ENCODE assay signal across 10 cellular contexts in genomic region chr11:68266121-68266891, GRCh38. TPM values are rescaled to one million over a fixed set of nuclear protein-coding genes. Genes with fewer than 3 reads are reported as not detected.
A peak's percentile ranks its signal among the peaks of the same experiment; 100 is the strongest.
DNase-seq lines count a peak whose midpoint lies in the region; ATAC-seq lines count a peak whose summit lies in the region.
"Had no signal": no experiment of that assay in that cellular context is flagged by ENCODE, and none has a peak within 500 bp of the region (broad histone marks: within the 10 kb centered on the region; RNA-seq: fewer than 3 reads in every experiment).

No MANE protein-coding gene starts in this region.

- no peaks in the 10 kb centered on the region for H3K27me3 Mint-ChIP-seq in T-cell

- H3K9me3 Mint-ChIP-seq in T-cell = no peaks in the 10 kb centered on the region

- H3K4me3 ChIP-seq in BLaER1 treated with 17β-estradiol and CSF1 and Interleukin-3, amounts not matched to agents 10 nM and 100 nM = peak overlapping the region; percentile 3 to 51 (median 40); a peak in 17 of 20 replicates
- H3K4me3 ChIP-seq: gastrocnemius medialis had no signal

- peaks cover 21 to 35% (median 35%) of the 10 kb centered on the region in 3 donors for H3K4me1 Mint-ChIP-seq in T-cell

- peaks cover 55 to 64% (median 60%) of the 10 kb centered on the region in 10 experiments for H3K4me1 ChIP-seq in BLaER1 treated with 17β-estradiol and CSF1 and Interleukin-3, amounts not matched to agents 10 nM and 100 nM

- ATAC-seq in GM19328 (IDR thresholded peaks at IDR 0.05; ENCODE audit: unreplicated experiment) = peak; percentile 63
- peak; percentile 57 for ATAC-seq in HG03135 (IDR thresholded peaks at IDR 0.05; ENCODE audit: unreplicated experiment)
- no peak for ATAC-seq in T-cell (replicated peaks in 1 of 4)
- ATAC-seq: gastrocnemius medialis had no signal

- peaks cover 0 to 17% (median 0%) of the 10 kb centered on the region in 11 experiments; a peak in 3 of 22 replicates for H4K20me1 ChIP-seq in BLaER1 treated with 17β-estradiol and CSF1 and Interleukin-3, amounts not matched to agents 10 nM and 100 nM

- H3K4me2 ChIP-seq in BLaER1 treated with 17β-estradiol and CSF1 and Interleukin-3, amounts not matched to agents 10 nM and 100 nM = peak overlapping the region; percentile 79 to 93 (median 89)

- POLR2A ChIA-PET in T-cell (lab: Charles Lee) = no interaction called here

- no peaks in the 10 kb centered on the region for H3K27me3 ChIP-seq in BLaER1 treated with 17β-estradiol and CSF1 and Interleukin-3, amounts not matched to agents 10 nM and 100 nM
- H3K27me3 ChIP-seq: gastrocnemius medialis had no signal

- H3K36me3 ChIP-seq in BLaER1 treated with 17β-estradiol and CSF1 and Interleukin-3, amounts not matched to agents 10 nM and 100 nM = peaks cover 49 to 69% (median 58%) of the 10 kb centered on the region in 11 experiments

- H3K27ac ChIP-seq in BLaER1 treated with 17β-estradiol and CSF1 and Interleukin-3, amounts not matched to agents 10 nM and 100 nM = peak overlapping the region; percentile 67 to 94 (median 87); a peak in 21 of 22 replicates
- H3K27ac ChIP-seq in caudate nucleus (ENCODE audit: low read depth, low read length) = peak overlapping the region; percentile 82
- H3K27ac ChIP-seq: gastrocnemius medialis had no signal

- H3K9ac ChIP-seq in BLaER1 treated with 17β-estradiol and CSF1 and Interleukin-3, amounts not matched to agents 10 nM and 100 nM = peak overlapping the region; percentile 57 to 84 (median 74)

- H3K9me3 ChIP-seq in BLaER1 treated with 17β-estradiol and CSF1 and Interleukin-3, amounts not matched to agents 10 nM and 100 nM (replicated peaks in 1 of 11) = no peaks in the 10 kb centered on the region; a peak in 1 of 22 replicates
- H3K9me3 ChIP-seq: gastrocnemius medialis had no signal

- no peak overlapping the region for H3K4me3 Mint-ChIP-seq in T-cell

- peaks cover 38% of the 10 kb centered on the region for H3K36me3 Mint-ChIP-seq in T-cell

- CTCF ChIA-PET in T-cell (lab: Charles Lee) = interaction anchor here in 1 of 2 donors (1.0 kb wide), 1 partner anchor 9 kb away, joined by 4 read pairs; no protein-coding TSS in a partner anchor

- peak in 10 of 61 donors; percentile 18 to 44 (median 34) for DNase-seq in caudate nucleus (lab: John Stamatoyannopoulos, UW)
- DNase-seq in NCI-H1105 treated with DMSO at 0.1 percent for 48 hours (lab: John Stamatoyannopoulos, UW) = no peak
- no peak for DNase-seq in SKM-1 treated with dmso at 0.1 percent for 144 hours (lab: John Stamatoyannopoulos, UW; ENCODE audit: unreplicated experiment)
- no peak for DNase-seq in NCI-H2227 treated with DMSO at 0.1 percent for 48 hours (lab: John Stamatoyannopoulos, UW)
- no peak for DNase-seq in T-cell
- DNase-seq: gastrocnemius medialis, NCI-H1417 treated with DMSO at 0.1 percent for 48 hours had no signal

- no peak overlapping the region for H3K27ac Mint-ChIP-seq in T-cell

RNA-seq across cellular contexts. Expression of gene C11orf24, which starts 5.5 kb away (rescaled TPM):
- 10 to 100 TPM in 4 of 5 donors, 1 to 10 TPM in 1; 9.5 to 25.3 (median 21.4) TPM for total RNA-seq in T-cell

RNA-seq across cellular contexts. Expression of gene LRP5, which starts 46.1 kb away (rescaled TPM):
- 10 to 100 TPM in 1 of 5 donors, 1 to 10 TPM in 4; 1.8 to 11.3 (median 7.0) TPM for total RNA-seq in T-cell

RNA-seq across cellular contexts. Expression of gene KMT5B, which starts 53.2 kb away (rescaled TPM):
- 10 to 100 TPM; 35.1 to 56.6 (median 48.5) TPM for total RNA-seq in T-cell

Comparison
In these comparisons a context has a peak if more than half of its experiments do, and no peak if none do; other contexts are left out.
1. ATAC-seq: peak in GM19328 (single experiment) and HG03135 (single experiment); none in T-cell (0 of 4).